In the genomic region with DNA sequence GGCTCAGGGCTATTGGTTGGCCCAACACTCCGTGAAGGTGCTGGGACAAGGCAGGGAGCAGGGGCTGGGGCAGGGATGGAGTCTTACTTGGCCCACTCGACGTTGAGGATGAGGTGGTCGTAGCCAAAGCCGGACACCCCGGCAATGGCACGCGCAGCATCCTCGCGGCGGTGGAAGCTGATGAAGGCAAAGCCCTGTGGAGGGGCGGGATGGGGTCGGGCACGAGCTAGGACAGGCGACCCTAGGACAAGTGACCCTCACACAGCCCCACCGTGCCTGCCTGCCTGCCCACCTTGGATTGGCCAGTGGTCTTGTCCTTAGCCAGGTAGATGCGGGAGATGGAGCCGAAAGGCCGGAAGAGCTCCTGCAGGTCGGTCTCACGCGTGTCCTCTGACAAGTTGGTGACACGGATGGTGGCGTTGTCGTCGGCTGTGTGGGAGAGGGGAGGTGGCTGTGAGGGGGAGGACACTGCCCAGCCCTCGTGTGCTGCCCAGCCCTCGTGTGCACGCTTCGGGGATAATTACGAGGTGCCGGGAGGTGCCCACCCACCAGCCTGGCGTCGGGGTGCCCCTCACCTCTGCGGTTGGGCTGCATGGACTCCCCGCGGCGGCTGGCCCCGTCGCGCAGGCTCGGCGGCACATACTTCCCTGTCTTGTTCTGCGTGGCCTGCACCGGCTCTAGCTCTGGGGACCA, we compare ENCODE assay signal across 11 cellular contexts. TPM values are rescaled to one million over a fixed set of nuclear protein-coding genes. Genes with fewer than 3 reads are reported as not detected.
A peak's percentile ranks its signal among the peaks of the same experiment; 100 is the strongest.
DNase-seq lines count a peak whose midpoint lies in the region; ATAC-seq and TF ChIP-seq lines count a peak whose summit lies in the region.
"Had no signal": no experiment of that assay in that cellular context is flagged by ENCODE, and none has a peak within 500 bp of the region (broad histone marks: within the 10 kb centered on the region; RNA-seq: fewer than 3 reads in every experiment).

No MANE protein-coding gene starts in this region.

- H3K36me3 Mint-ChIP-seq in activated CD4-positive, alpha-beta T cell treated with anti-CD3 and anti-CD28 coated beads, Interleukin-2, amount 10 ng/mL, durations not matched to agents 24 days and 14 days (ENCODE audit: low read depth) = peaks cover 58% of the 10 kb centered on the region
- peaks cover 94% of the 10 kb centered on the region for H3K36me3 Mint-ChIP-seq in activated T-helper 17 cell treated with anti-CD3 and anti-CD28 coated beads, Interleukin-2, amount 50 U/mL, for 72 hours (ENCODE audit: low read depth)
- peaks cover 4% of the 10 kb centered on the region for H3K36me3 Mint-ChIP-seq in progenitor cell of endocrine pancreas (ENCODE audit: insufficient read depth)
- peaks cover 13% of the 10 kb centered on the region for H3K36me3 Mint-ChIP-seq in HFFc6 (ENCODE audit: low read depth)

- no peak overlapping the region for H3K4me3 ChIP-seq in GM23248

- in situ Hi-C loops in GM23248 (cut with MboI) = no loop called here

- no peak for DNase-seq in activated CD4-positive, alpha-beta T cell treated with anti-CD3 and anti-CD28 coated beads, Interleukin-2, amount 10 ng/mL, durations not matched to agents 24 days and 14 days
- DNase-seq in activated CD4-positive, alpha-beta T cell treated with anti-CD3 and anti-CD28 coated beads, Interleukin-2, amount 50 U/mL, for 48 hours = no peak
- DNase-seq in GM23248 (peak; percentile 31), progenitor cell of endocrine pancreas (ENCODE audit: low spot score, unreplicated experiment) (no peak), amniotic stem cell (lab: John Stamatoyannopoulos, UW) (no peak), middle frontal gyrus (ENCODE audit: extremely low spot score, low spot score) (no peak), HFFc6 (no peak)
- DNase-seq: NCI-H226 had no signal

- H3K27ac ChIP-seq in GM23248 = no peak overlapping the region

- H3K27me3 Mint-ChIP-seq in activated CD4-positive, alpha-beta T cell treated with anti-CD3 and anti-CD28 coated beads, Interleukin-2, amount 10 ng/mL, durations not matched to agents 24 days and 14 days = no peaks in the 10 kb centered on the region
- no peaks in the 10 kb centered on the region for H3K27me3 Mint-ChIP-seq in activated T-helper 17 cell treated with anti-CD3 and anti-CD28 coated beads, Interleukin-2, amount 50 U/mL, for 72 hours
- H3K27me3 Mint-ChIP-seq in progenitor cell of endocrine pancreas (no peaks in the 10 kb centered on the region), HFFc6 (ENCODE audit: insufficient read depth) (peaks cover 24% of the 10 kb centered on the region)

- WGBS in GM23248 (ENCODE audit: low coverage in 1 of 2, low lambda C conversion rate in 2 of 2, missing lambda C conversion rate in 2 of 2), 2 experiments = 90% methylated on average over 40 to 45 of the region's 45 CpGs

- no peaks in the 10 kb centered on the region for H4K20me1 ChIP-seq in GM23248 (ENCODE audit: insufficient read depth)

- H3K79me2 ChIP-seq in GM23248 (ENCODE audit: insufficient read depth) = peaks cover 34% of the 10 kb centered on the region

- H2AFZ ChIP-seq in GM23248 = no peak overlapping the region

- H3K27ac Mint-ChIP-seq in activated CD4-positive, alpha-beta T cell treated with anti-CD3 and anti-CD28 coated beads, Interleukin-2, amount 10 ng/mL, durations not matched to agents 24 days and 14 days = peak overlapping the region; percentile 34
- H3K27ac Mint-ChIP-seq in activated T-helper 17 cell treated with anti-CD3 and anti-CD28 coated beads, Interleukin-2, amount 50 U/mL, for 72 hours = peak overlapping the region; percentile 82
- peak overlapping the region; percentile 45 for H3K27ac Mint-ChIP-seq in progenitor cell of endocrine pancreas
- H3K27ac Mint-ChIP-seq in HFFc6 = no peak overlapping the region
- H3K27ac Mint-ChIP-seq: nephron had no signal

- no peak overlapping the region for H3K4me3 Mint-ChIP-seq in activated CD4-positive, alpha-beta T cell treated with anti-CD3 and anti-CD28 coated beads, Interleukin-2, amount 10 ng/mL, durations not matched to agents 24 days and 14 days
- H3K4me3 Mint-ChIP-seq in activated T-helper 17 cell treated with anti-CD3 and anti-CD28 coated beads, Interleukin-2, amount 50 U/mL, for 72 hours = peak overlapping the region; percentile 99
- H3K4me3 Mint-ChIP-seq in progenitor cell of endocrine pancreas (ENCODE audit: low read depth) = no peak overlapping the region
- no peak overlapping the region; the same call in 1 of the 2 replicates for H3K4me3 Mint-ChIP-seq in HFFc6

- peaks cover 4% of the 10 kb centered on the region; the same call in 1 of the 2 replicates for H3K4me1 ChIP-seq in GM23248 (ENCODE audit: insufficient read depth)

- no peak overlapping the region for H3K4me2 ChIP-seq in GM23248 (ENCODE audit: unreplicated experiment)

- no peak for TF ChIP-seq CTCF in progenitor cell of endocrine pancreas (IDR thresholded peaks at IDR 0.05; ENCODE audit: unreplicated experiment)
- TF ChIP-seq CTCF in HFFc6 (IDR thresholded peaks at IDR 0.05) = no peak

- no peaks in the 10 kb centered on the region for H3K9me2 ChIP-seq in GM23248 (ENCODE audit: insufficient read depth)

- intact Hi-C loops in activated CD4-positive, alpha-beta T cell treated with anti-CD3 and anti-CD28 coated beads, Interleukin-2, amount 10 ng/mL, durations not matched to agents 24 days and 14 days (cut with micrococcal nuclease) = loop anchor here (10.0 kb wide), 1 partner anchor 181 kb away; the partner anchor contains the start of gene OLFM2

- H3K36me3 ChIP-seq in GM23248 (ENCODE audit: low read depth) = peaks cover 9% of the 10 kb centered on the region; the same call in 1 of the 2 replicates

- no peak for ATAC-seq in activated T-helper 17 cell treated with anti-CD3 and anti-CD28 coated beads, Interleukin-2, amount 50 U/mL, for 72 hours (replicated peaks)
- ATAC-seq: left lobe of liver had no signal

- H3F3A ChIP-seq in GM23248 (ENCODE audit: insufficient read depth) = peaks cover 31% of the 10 kb centered on the region

- peaks cover 35% of the 10 kb centered on the region for H3K4me1 Mint-ChIP-seq in activated CD4-positive, alpha-beta T cell treated with anti-CD3 and anti-CD28 coated beads, Interleukin-2, amount 10 ng/mL, durations not matched to agents 24 days and 14 days
- peaks cover 29% of the 10 kb centered on the region for H3K4me1 Mint-ChIP-seq in activated T-helper 17 cell treated with anti-CD3 and anti-CD28 coated beads, Interleukin-2, amount 50 U/mL, for 72 hours
- H3K4me1 Mint-ChIP-seq in progenitor cell of endocrine pancreas (ENCODE audit: low read depth) = peaks cover 5% of the 10 kb centered on the region
- peaks cover 18% of the 10 kb centered on the region for H3K4me1 Mint-ChIP-seq in HFFc6 (ENCODE audit: low read depth)

- H3K9ac ChIP-seq in GM23248 = no peak overlapping the region

- H3K9me3 ChIP-seq in GM23248 (ENCODE audit: low read depth) = no peaks in the 10 kb centered on the region

- H3K27me3 ChIP-seq in GM23248 (replicated peaks; ENCODE audit: insufficient read depth) = no peaks in the 10 kb centered on the region

- H3K9me3 Mint-ChIP-seq in activated CD4-positive, alpha-beta T cell treated with anti-CD3 and anti-CD28 coated beads, Interleukin-2, amount 10 ng/mL, durations not matched to agents 24 days and 14 days = no peaks in the 10 kb centered on the region
- no peaks in the 10 kb centered on the region for H3K9me3 Mint-ChIP-seq in activated T-helper 17 cell treated with anti-CD3 and anti-CD28 coated beads, Interleukin-2, amount 50 U/mL, for 72 hours
- no peaks in the 10 kb centered on the region for H3K9me3 Mint-ChIP-seq in progenitor cell of endocrine pancreas (ENCODE audit: low read depth)
- no peaks in the 10 kb centered on the region for H3K9me3 Mint-ChIP-seq in HFFc6
- H3K9me3 Mint-ChIP-seq: nephron had no signal

RNA-seq across cellular contexts. Expression of gene P2RY11, which starts 4.0 kb away (rescaled TPM):
- 61.1 and 62.5 TPM in 2 replicates for total RNA-seq in activated CD4-positive, alpha-beta T cell treated with anti-CD3 and anti-CD28 coated beads, Interleukin-2, amount 10 ng/mL, durations not matched to agents 24 days and 14 days
- total RNA-seq in GM23248 (2014; rRNA removed; shearing (Covaris generic)) = 2.9 and 6.3 TPM in 2 replicates
- polyA plus RNA-seq in GM23248 (2016; fragmentation: Nextera tagmentation; extraction: Ambion mirVana) = 2.5 and 2.8 TPM in 2 replicates
- 100 to 1,000 TPM; 114 to 237 TPM for total RNA-seq in activated T-helper 17 cell treated with anti-CD3 and anti-CD28 coated beads, Interleukin-2, amount 50 U/mL, for 72 hours
- total RNA-seq in progenitor cell of endocrine pancreas = 20.5 and 23.7 TPM in 2 replicates
- 1 to 10 TPM; 4.5 to 9.9 (median 5.4) TPM for total RNA-seq in HFFc6 (2021; fragmentation: NEBNext Ultra II Directional; extraction: Animal tissue kit (Norgen Biotek cat#: 25700))

RNA-seq across cellular contexts. Expression of gene EIF3G, which starts 4.2 kb away (rescaled TPM):
- 335 and 341 TPM in 2 replicates for total RNA-seq in activated CD4-positive, alpha-beta T cell treated with anti-CD3 and anti-CD28 coated beads, Interleukin-2, amount 10 ng/mL, durations not matched to agents 24 days and 14 days
- total RNA-seq in GM23248 (2014; rRNA removed; shearing (Covaris generic)) = 211 and 259 TPM in 2 replicates
- 176 and 179 TPM in 2 replicates for polyA plus RNA-seq in GM23248 (2016; fragmentation: Nextera tagmentation; extraction: Ambion mirVana)
- 100 to 1,000 TPM; 174 to 235 TPM for total RNA-seq in activated T-helper 17 cell treated with anti-CD3 and anti-CD28 coated beads, Interleukin-2, amount 50 U/mL, for 72 hours
- total RNA-seq in progenitor cell of endocrine pancreas = 216 and 220 TPM in 2 replicates
- 100 to 1,000 TPM; 261 to 303 (median 279) TPM for total RNA-seq in HFFc6 (2021; fragmentation: NEBNext Ultra II Directional; extraction: Animal tissue kit (Norgen Biotek cat#: 25700))

RNA-seq across cellular contexts. Expression of gene PPAN, which starts 9.4 kb away (rescaled TPM):
- total RNA-seq in activated CD4-positive, alpha-beta T cell treated with anti-CD3 and anti-CD28 coated beads, Interleukin-2, amount 10 ng/mL, durations not matched to agents 24 days and 14 days = 222 and 232 TPM in 2 replicates
- 39.7 and 47.0 TPM in 2 replicates for total RNA-seq in GM23248 (2014; rRNA removed; shearing (Covaris generic))
- polyA plus RNA-seq in GM23248 (2016; fragmentation: Nextera tagmentation; extraction: Ambion mirVana) = 44.2 and 47.7 TPM in 2 replicates
- total RNA-seq in activated T-helper 17 cell treated with anti-CD3 and anti-CD28 coated beads, Interleukin-2, amount 50 U/mL, for 72 hours = 100 to 1,000 TPM; 205 to 372 TPM
- total RNA-seq in progenitor cell of endocrine pancreas = 51.5 and 54.8 TPM in 2 replicates
- 10 to 100 TPM; 36.4 to 42.2 (median 41.0) TPM for total RNA-seq in HFFc6 (2021; fragmentation: NEBNext Ultra II Directional; extraction: Animal tissue kit (Norgen Biotek cat#: 25700))

RNA-seq across cellular contexts. Expression of gene ANGPTL6, which starts 13.1 kb away (rescaled TPM):
- total RNA-seq in activated CD4-positive, alpha-beta T cell treated with anti-CD3 and anti-CD28 coated beads, Interleukin-2, amount 10 ng/mL, durations not matched to agents 24 days and 14 days = 9.9 and 11.4 TPM in 2 replicates
- total RNA-seq in GM23248 (2014; rRNA removed; shearing (Covaris generic)) = 0.22 and 0.63 TPM in 2 replicates
- polyA plus RNA-seq in GM23248 (2016; fragmentation: Nextera tagmentation; extraction: Ambion mirVana) = 0.46 and 0.58 TPM in 2 replicates
- total RNA-seq in activated T-helper 17 cell treated with anti-CD3 and anti-CD28 coated beads, Interleukin-2, amount 50 U/mL, for 72 hours = 10 to 100 TPM in 1 of 2 donors, 1 to 10 TPM in 1; 5.7 to 47.0 TPM
- total RNA-seq in progenitor cell of endocrine pancreas = not detected in 2 replicates
- total RNA-seq in HFFc6 (2021; fragmentation: NEBNext Ultra II Directional; extraction: Animal tissue kit (Norgen Biotek cat#: 25700)) = under 1 TPM in 2 of 6 experiments, not detected in 4; 0.09 to 0.15 TPM

RNA-seq across cellular contexts. Expression of gene SHFL, which starts 29.4 kb away (rescaled TPM):
- total RNA-seq in activated CD4-positive, alpha-beta T cell treated with anti-CD3 and anti-CD28 coated beads, Interleukin-2, amount 10 ng/mL, durations not matched to agents 24 days and 14 days = 56.0 and 60.5 TPM in 2 replicates
- 30.6 and 33.0 TPM in 2 replicates for total RNA-seq in GM23248 (2014; rRNA removed; shearing (Covaris generic))
- 28.4 and 29.8 TPM in 2 replicates for polyA plus RNA-seq in GM23248 (2016; fragmentation: Nextera tagmentation; extraction: Ambion mirVana)
- total RNA-seq in activated T-helper 17 cell treated with anti-CD3 and anti-CD28 coated beads, Interleukin-2, amount 50 U/mL, for 72 hours = 10 to 100 TPM; 52.5 to 65.0 TPM
- 2.2 and 3.0 TPM in 2 replicates for total RNA-seq in progenitor cell of endocrine pancreas
- total RNA-seq in HFFc6 (2021; fragmentation: NEBNext Ultra II Directional; extraction: Animal tissue kit (Norgen Biotek cat#: 25700)) = 10 to 100 TPM; 16.9 to 26.2 (median 21.1) TPM
